8 cellular contexts compared by ENCODE assay signal in genomic region chr11:60265373-60266214, GRCh38. TPM values are rescaled to one million over a fixed set of nuclear protein-coding genes. Genes with fewer than 3 reads are reported as not detected.
DNase-seq lines count a peak whose midpoint lies in the region; ATAC-seq and TF ChIP-seq lines count a peak whose summit lies in the region.

No MANE protein-coding gene starts in this region.

- no peak overlapping the region for H3K4me3 ChIP-seq in BJ (ENCODE audit: low read depth, low read length)
- no peak overlapping the region for H3K4me3 ChIP-seq in GM12865 (ENCODE audit: low read depth, low read length)
- no peak overlapping the region for H3K4me3 ChIP-seq in tibial artery

- peaks cover 0 to 7% (median 3%) of the 10 kb centered on the region in 3 donors for H3K9me3 ChIP-seq in tibial artery

- ATAC-seq in activated T-helper 17 cell treated with anti-CD3 and anti-CD28 coated beads, Interleukin-2, amount 50 U/mL, for 72 hours (replicated peaks) = peak; percentile 45
- ATAC-seq in HG02938 (IDR thresholded peaks at IDR 0.05; ENCODE audit: unreplicated experiment) = no peak
- no peak for ATAC-seq in HG03045 (IDR thresholded peaks at IDR 0.05; ENCODE audit: unreplicated experiment)

- no peak overlapping the region for H3K27ac Mint-ChIP-seq in activated T-helper 17 cell treated with anti-CD3 and anti-CD28 coated beads, Interleukin-2, amount 50 U/mL, for 72 hours

- no peaks in the 10 kb centered on the region for H3K36me3 ChIP-seq in BJ (ENCODE audit: control insufficient read depth, insufficient read depth, low read length)
- H3K36me3 ChIP-seq in tibial artery = no peaks in the 10 kb centered on the region

- POLR2A ChIA-PET in BJ (lab: Charles Lee) = no interaction called here

- intact Hi-C loops in tibial artery (cut with DNase I; ENCODE audit: low total_unique reads) = no loop called here

- DNase-seq in BJ (ENCODE audit: low read depth) = no peak
- peak; percentile 54 for DNase-seq in GM12865 (ENCODE audit: low read depth)
- peak; percentile 71 for DNase-seq in NAMALWA (ENCODE audit: low spot score)
- peak; percentile 79 for DNase-seq in inferior parietal cortex (ENCODE audit: extremely low spot score)
- DNase-seq in tibial artery = no peak

- H3K36me3 Mint-ChIP-seq in activated T-helper 17 cell treated with anti-CD3 and anti-CD28 coated beads, Interleukin-2, amount 50 U/mL, for 72 hours (ENCODE audit: low read depth) = no peaks in the 10 kb centered on the region

- no peak overlapping the region for H3K4me3 Mint-ChIP-seq in activated T-helper 17 cell treated with anti-CD3 and anti-CD28 coated beads, Interleukin-2, amount 50 U/mL, for 72 hours

- H3K9me3 Mint-ChIP-seq in activated T-helper 17 cell treated with anti-CD3 and anti-CD28 coated beads, Interleukin-2, amount 50 U/mL, for 72 hours = peaks cover 4% of the 10 kb centered on the region

- no peaks in the 10 kb centered on the region for H3K4me1 ChIP-seq in tibial artery

- H3K27me3 ChIP-seq in BJ (ENCODE audit: control insufficient read depth, insufficient read depth, low read length) (no peaks in the 10 kb centered on the region), tibial artery (no peaks in the 10 kb centered on the region)

- CTCF ChIA-PET in BJ (lab: Yijun Ruan, JAX) = interaction anchor here (0.7 to 2.1 kb wide), 8 partner anchors 7 to 354 kb away, joined by 3 to 13 read pairs (median 4); no protein-coding TSS in a partner anchor

- no peak overlapping the region for H3K27ac ChIP-seq in tibial artery

- TF ChIP-seq CTCF in BJ (IDR thresholded peaks at IDR 0.05; ENCODE audit: insufficient read depth, low read depth, low read length) = peak; percentile 61
- peak; percentile 58 for TF ChIP-seq CTCF in GM12865 (IDR thresholded peaks at IDR 0.05; ENCODE audit: insufficient read depth, low read depth, low read length, missing control alignments)
- peak; percentile 43 to 45 for TF ChIP-seq CTCF in tibial artery (IDR thresholded peaks at IDR 0.05)

- peaks cover 21% of the 10 kb centered on the region for H3K27me3 Mint-ChIP-seq in activated T-helper 17 cell treated with anti-CD3 and anti-CD28 coated beads, Interleukin-2, amount 50 U/mL, for 72 hours

- H3K4me1 Mint-ChIP-seq in activated T-helper 17 cell treated with anti-CD3 and anti-CD28 coated beads, Interleukin-2, amount 50 U/mL, for 72 hours = no peaks in the 10 kb centered on the region

RNA-seq across cellular contexts. Expression of gene MS4A4A, which starts 14.9 kb away (rescaled TPM):
- not detected in 2 replicates for polyA plus RNA-seq in BJ (2011; rRNA removed)
- polyA minus RNA-seq in BJ (2011; rRNA and poly(A)+ RNA removed) = not detected in 2 replicates
- not detected for total RNA-seq in activated T-helper 17 cell treated with anti-CD3 and anti-CD28 coated beads, Interleukin-2, amount 50 U/mL, for 72 hours

RNA-seq across cellular contexts. Expression of gene MS4A4E, which starts 22.7 kb away (rescaled TPM):
- polyA plus RNA-seq in BJ (2011; rRNA removed) = not detected in 2 replicates
- not detected in 2 replicates for polyA minus RNA-seq in BJ (2011; rRNA and poly(A)+ RNA removed)
- not detected for total RNA-seq in activated T-helper 17 cell treated with anti-CD3 and anti-CD28 coated beads, Interleukin-2, amount 50 U/mL, for 72 hours

Comparison
In these comparisons a context has a peak if more than half of its experiments do, and no peak if none do; other contexts are left out.
1. DNase-seq: peak in GM12865 (single experiment), NAMALWA (single experiment) and inferior parietal cortex (single experiment); none in BJ (single experiment) and tibial artery (0 of 2).
2. Peak in every context shown above with its lines, with median percentiles within 50 percentile points of each other: CTCF ChIP-seq.